Comparison of ENCODE assay signal across 1 cellular context in genomic region chr16:13244770-13245169, GRCh38.
TF ChIP-seq lines count a peak whose summit lies in the region.

No MANE protein-coding gene starts in this region.

TF ChIP-seq in HepG2, 621 proteins besides CTCF, POLR2A, EP300 and RAD21 (continues in another document):
- TF ChIP-seq SMARCC2 (IDR thresholded peaks at IDR 0.05) (no peak), TBL1XR1 (IDR thresholded peaks at IDR 0.05; ENCODE audit: borderline replicate concordance, low read length, partially characterized antibody) (no peak), NFKB2 (CRISPR knock-in tag; IDR thresholded peaks at IDR 0.05; ENCODE audit: borderline replicate concordance) (no peak), BATF2 (CRISPR knock-in tag; IDR thresholded peaks at IDR 0.05) (no peak), ZNF503 (CRISPR knock-in tag; IDR thresholded peaks at IDR 0.05) (no peak), NAIF1 (CRISPR knock-in tag; IDR thresholded peaks at IDR 0.05; ENCODE audit: borderline replicate concordance) (peak; percentile 64; the same call in 1 of the 2 replicates), FOSL2 (CRISPR knock-in tag; IDR thresholded peaks at IDR 0.05) (no peak), ZNF207 (IDR thresholded peaks at IDR 0.05; ENCODE audit: borderline replicate concordance) (no peak), ZNF121 (CRISPR knock-in tag; IDR thresholded peaks at IDR 0.05) (peak; percentile 98), ZNF225 (CRISPR knock-in tag; IDR thresholded peaks at IDR 0.05) (no peak), MAFK (conservative IDR thresholded peaks at IDR 0.05 in 1 of 2, IDR thresholded peaks at IDR 0.05 in 1 of 2; ENCODE audit: low read length in 2 of 2) (no peak), ZNF280D (CRISPR knock-in tag; IDR thresholded peaks at IDR 0.05) (no peak), XBP1 (CRISPR knock-in tag; IDR thresholded peaks at IDR 0.05) (no peak), NRL (CRISPR knock-in tag; IDR thresholded peaks at IDR 0.05; ENCODE audit: borderline replicate concordance) (no peak), CREBL2 (CRISPR knock-in tag; IDR thresholded peaks at IDR 0.05; ENCODE audit: borderline replicate concordance) (no peak), MTF1 (CRISPR knock-in tag; IDR thresholded peaks at IDR 0.05) (no peak), REST (IDR thresholded peaks at IDR 0.05; ENCODE audit: borderline replicate concordance in 1 of 2, low read depth in 1 of 2, low read length in 2 of 2) (no peak), HDAC2 (CRISPR knock-in tag; IDR thresholded peaks at IDR 0.05) (0 out of 2 replicates have a peak, but pooled peaks have one; percentile 36), STAT6 (CRISPR knock-in tag; IDR thresholded peaks at IDR 0.05; ENCODE audit: borderline replicate concordance) (no peak), CBFB (CRISPR knock-in tag; IDR thresholded peaks at IDR 0.05) (no peak), ZNF33B (CRISPR knock-in tag; IDR thresholded peaks at IDR 0.05) (no peak), ETV6 (CRISPR knock-in tag; conservative IDR thresholded peaks at IDR 0.05) (no peak), ZMYM2 (CRISPR knock-in tag; IDR thresholded peaks at IDR 0.05) (peak; percentile 64; the same call in 1 of the 2 replicates), TAF1 (CRISPR knock-in tag; IDR thresholded peaks at IDR 0.05) (no peak), PHF8 (CRISPR knock-in tag; IDR thresholded peaks at IDR 0.05) (no peak), TOE1 (CRISPR knock-in tag; IDR thresholded peaks at IDR 0.05) (no peak), GFI1 (CRISPR knock-in tag; IDR thresholded peaks at IDR 0.05; ENCODE audit: borderline replicate concordance) (0 out of 2 replicates have a peak, but pooled peaks have one; percentile 35), SCMH1 (CRISPR knock-in tag; IDR thresholded peaks at IDR 0.05; ENCODE audit: borderline replicate concordance) (no peak), HOXA7 (CRISPR knock-in tag; IDR thresholded peaks at IDR 0.05) (no peak), ZNF253 (CRISPR knock-in tag; IDR thresholded peaks at IDR 0.05; ENCODE audit: borderline replicate concordance) (no peak), HINFP (CRISPR knock-in tag; IDR thresholded peaks at IDR 0.05; ENCODE audit: low read depth) (no peak), ADNP (CRISPR knock-in tag; IDR thresholded peaks at IDR 0.05) (0 out of 2 replicates have a peak, but pooled peaks have one; percentile 69), YEATS2 (CRISPR knock-in tag; IDR thresholded peaks at IDR 0.05; ENCODE audit: borderline replicate concordance) (no peak), EED (CRISPR knock-in tag; IDR thresholded peaks at IDR 0.05) (no peak), ZNF142 (CRISPR knock-in tag; IDR thresholded peaks at IDR 0.05) (no peak), ZMYM3 (CRISPR knock-in tag; IDR thresholded peaks at IDR 0.05) (peak; percentile 91), CENPBD1 (CRISPR knock-in tag; IDR thresholded peaks at IDR 0.05; ENCODE audit: borderline replicate concordance, low read depth) (no peak), ZNF33A (CRISPR knock-in tag; IDR thresholded peaks at IDR 0.05; ENCODE audit: borderline replicate concordance) (no peak), EEA1 (CRISPR knock-in tag; IDR thresholded peaks at IDR 0.05; ENCODE audit: borderline replicate concordance) (no peak), ZNF451 (CRISPR knock-in tag; IDR thresholded peaks at IDR 0.05) (no peak), TGIF2 (CRISPR knock-in tag; IDR thresholded peaks at IDR 0.05) (no peak), CBX5 (CRISPR knock-in tag; IDR thresholded peaks at IDR 0.05; ENCODE audit: borderline replicate concordance) (no peak), KDM1A (CRISPR knock-in tag; IDR thresholded peaks at IDR 0.05) (no peak)
